In genomic region chr2:10530607-10531239, GRCh38 we compare ENCODE assay signal across 19 cellular contexts.
DNase-seq lines count a peak whose midpoint lies in the region; ATAC-seq, FAIRE-seq and TF ChIP-seq lines count a peak whose summit lies in the region.
"Had no signal": no experiment of that assay in that cellular context is flagged by ENCODE, and none has a peak within 500 bp of the region (broad histone marks: within the 10 kb centered on the region; RNA-seq: fewer than 3 reads in every experiment).

No MANE protein-coding gene starts in this region.

- no peaks in the 10 kb centered on the region for H3K36me3 Mint-ChIP-seq in natural killer cell treated with Interleukin-12 subunit alpha and Interleukin-12 subunit beta and Interleukin-15 and Interleukin-18, amount 100 ng/mL, for 72 hours
- no peaks in the 10 kb centered on the region for H3K36me3 Mint-ChIP-seq in natural killer cell

- no peaks in the 10 kb centered on the region for H3K9me2 ChIP-seq in SK-N-SH

- CTCF ChIA-PET in SK-N-SH (lab: Yijun Ruan, JAX) (interaction anchor here (1.5 kb wide), 1 partner anchor 19 kb away, joined by 5 read pairs; no protein-coding TSS in a partner anchor), GM10248 (lab: Yijun Ruan, JAX) (no interaction called here)

- no peaks in the 10 kb centered on the region for H3F3A ChIP-seq in SK-N-SH (replicated peaks; ENCODE audit: insufficient read depth)

- no peaks in the 10 kb centered on the region for H3K36me3 ChIP-seq in SK-N-SH (replicated peaks in 1 of 2; ENCODE audit: control insufficient read depth in 1 of 2, insufficient read depth in 2 of 2, low read length in 1 of 2)
- H3K36me3 ChIP-seq in kidney (ENCODE audit: control insufficient read depth in 1 of 2, insufficient read depth in 2 of 2, low read length in 2 of 2): no peaks in the 10 kb centered on the region
- no peaks in the 10 kb centered on the region for H3K36me3 ChIP-seq in upper lobe of right lung
- H3K36me3 ChIP-seq: BLaER1 treated with 17β-estradiol and CSF1 and Interleukin-3, amounts not matched to agents 10 nM and 100 nM; SJCRH30 had no signal

- H3K4me1 Mint-ChIP-seq in natural killer cell treated with Interleukin-12 subunit alpha and Interleukin-12 subunit beta and Interleukin-15 and Interleukin-18, amount 100 ng/mL, for 72 hours (ENCODE audit: low read depth in 2 of 2): no peaks in the 10 kb centered on the region
- H3K4me1 Mint-ChIP-seq in natural killer cell: no peaks in the 10 kb centered on the region

- no peaks in the 10 kb centered on the region for H3K27me3 Mint-ChIP-seq in natural killer cell treated with Interleukin-12 subunit alpha and Interleukin-12 subunit beta and Interleukin-15 and Interleukin-18, amount 100 ng/mL, for 72 hours
- no peaks in the 10 kb centered on the region for H3K27me3 Mint-ChIP-seq in natural killer cell (ENCODE audit: low read depth in 2 of 2)

- ATAC-seq in SK-N-SH treated with all-trans-retinoic acid at 6 μM for 48 hours (no peak), natural killer cell (no peak), upper lobe of right lung (no peak)
- no peak for ATAC-seq in natural killer cell treated with Interleukin-12 subunit alpha and Interleukin-12 subunit beta and Interleukin-15 and Interleukin-18, amount 100 ng/mL, for 72 hours

- FAIRE-seq in kidney (lab: Jason Lieb, UNC): no peak

- H3K27ac ChIP-seq in SK-N-SH (ENCODE audit: low read depth in 2 of 2, low read length in 1 of 2): no peak overlapping the region
- H3K27ac ChIP-seq in kidney (ENCODE audit: low read depth in 2 of 2, low read length in 2 of 2): no peak overlapping the region
- H3K27ac ChIP-seq in upper lobe of right lung: no peak overlapping the region
- H3K27ac ChIP-seq: 22Rv1; BLaER1 treated with 17β-estradiol and CSF1 and Interleukin-3, amounts not matched to agents 10 nM and 100 nM; SJCRH30 had no signal

- DNase-seq in SK-N-SH (peak; percentile 10), natural killer cell (no peak), kidney (peak; percentile 40), NCI-H524 (lab: John Stamatoyannopoulos, UW) (no peak), upper lobe of right lung (no peak), GM10248 (ENCODE audit: extremely low spot score) (no peak)
- peak; percentile 37 for DNase-seq in natural killer cell treated with Interleukin-12 subunit alpha and Interleukin-12 subunit beta and Interleukin-15 and Interleukin-18, amount 100 ng/mL, for 72 hours (ENCODE audit: low spot score)
- DNase-seq: DMS 273 treated with DMSO at 0.1 percent for 48 hours, EL, HCEC 1CT, IMR-90, NCI-H1417 treated with DMSO at 0.1 percent for 48 hours, NCI-H2029, NCI-H2171 treated with DMSO at 0.1 percent for 48 hours, NCI-H510A, SJCRH30 had no signal

- H2AFZ ChIP-seq in SK-N-SH (ENCODE audit: low read depth): no peak overlapping the region

- TF ChIP-seq CTCF in SK-N-SH (IDR thresholded peaks at IDR 0.05) (no peak), natural killer cell (IDR thresholded peaks at IDR 0.05) (no peak), kidney (IDR thresholded peaks at IDR 0.05; ENCODE audit: borderline replicate concordance, extremely low read depth, insufficient read depth) (no peak), upper lobe of right lung (IDR thresholded peaks at IDR 0.05) (no peak), GM10248 (IDR thresholded peaks at IDR 0.05; ENCODE audit: control extremely low read depth, extremely low read depth, low read depth, missing control alignments) (no peak)

- no peaks in the 10 kb centered on the region for H4K20me1 ChIP-seq in SK-N-SH (ENCODE audit: insufficient read depth)

- H3K9me3 ChIP-seq in SK-N-SH (no peaks in the 10 kb centered on the region), kidney (ENCODE audit: control insufficient read depth in 1 of 2, low read length in 2 of 2) (no peaks in the 10 kb centered on the region), upper lobe of right lung (no peaks in the 10 kb centered on the region)
- H3K9me3 ChIP-seq: BLaER1 treated with 17β-estradiol and CSF1 and Interleukin-3, amounts not matched to agents 10 nM and 100 nM; SJCRH30 had no signal

- POLR2A ChIA-PET in SK-N-SH (lab: Yijun Ruan, JAX): no interaction called here
- POLR2A ChIA-PET in GM10248 (lab: Yijun Ruan, JAX): no interaction called here

- H3K27ac Mint-ChIP-seq in natural killer cell treated with Interleukin-12 subunit alpha and Interleukin-12 subunit beta and Interleukin-15 and Interleukin-18, amount 100 ng/mL, for 72 hours: no peak overlapping the region
- H3K27ac Mint-ChIP-seq in natural killer cell: no peak overlapping the region

- H3K9ac ChIP-seq in SK-N-SH (no peak overlapping the region), kidney (ENCODE audit: low read length in 2 of 2) (no peak overlapping the region)
- H3K9ac ChIP-seq: BLaER1 treated with 17β-estradiol and CSF1 and Interleukin-3, amounts not matched to agents 10 nM and 100 nM had no signal

- WGBS in SK-N-SH (ENCODE audit: low lambda C conversion rate): 46% methylated on average over 7 of the region's 9 CpGs

- TF ChIP-seq EP300 in SK-N-SH (IDR thresholded peaks at IDR 0.05; ENCODE audit: borderline replicate concordance in 1 of 2, low read depth in 1 of 2, low read length in 1 of 2): no peak

- TF ChIP-seq RAD21 in SK-N-SH (IDR thresholded peaks at IDR 0.05; ENCODE audit: low read length): no peak

- intact Hi-C loops in natural killer cell (cut with micrococcal nuclease) (no loop called here), kidney (cut with DNase I) (no loop called here), upper lobe of right lung (cut with DNase I) (no loop called here)

- H3K4me1 ChIP-seq in SK-N-SH (ENCODE audit: control insufficient read depth in 1 of 2, insufficient read depth in 2 of 2, low read depth in 1 of 2, low read length in 1 of 2): no peaks in the 10 kb centered on the region
- no peaks in the 10 kb centered on the region for H3K4me1 ChIP-seq in kidney (ENCODE audit: control insufficient read depth in 1 of 2, insufficient read depth in 1 of 2, low read depth in 1 of 2, low read length in 2 of 2)
- no peaks in the 10 kb centered on the region for H3K4me1 ChIP-seq in upper lobe of right lung

- H3K4me2 ChIP-seq in SK-N-SH: no peak overlapping the region

- H3K27me3 ChIP-seq in SK-N-SH (ENCODE audit: insufficient read depth): no peaks in the 10 kb centered on the region
- no peaks in the 10 kb centered on the region for H3K27me3 ChIP-seq in upper lobe of right lung
- H3K27me3 ChIP-seq: SJCRH30 had no signal

- no peaks in the 10 kb centered on the region for H3K79me2 ChIP-seq in SK-N-SH (ENCODE audit: insufficient read depth)

- H3K4me3 Mint-ChIP-seq in natural killer cell treated with Interleukin-12 subunit alpha and Interleukin-12 subunit beta and Interleukin-15 and Interleukin-18, amount 100 ng/mL, for 72 hours: no peak overlapping the region
- no peak overlapping the region for H3K4me3 Mint-ChIP-seq in natural killer cell

- no peaks in the 10 kb centered on the region for H3K9me3 Mint-ChIP-seq in natural killer cell treated with Interleukin-12 subunit alpha and Interleukin-12 subunit beta and Interleukin-15 and Interleukin-18, amount 100 ng/mL, for 72 hours
- no peaks in the 10 kb centered on the region for H3K9me3 Mint-ChIP-seq in natural killer cell

- H3K4me3 ChIP-seq in SK-N-SH (ENCODE audit: low read depth in 2 of 2, low read length in 1 of 2) (no peak overlapping the region), kidney (ENCODE audit: low read length in 2 of 2) (no peak overlapping the region), upper lobe of right lung (no peak overlapping the region)
- H3K4me3 ChIP-seq: BLaER1 treated with 17β-estradiol and CSF1 and Interleukin-3, amounts not matched to agents 10 nM and 100 nM; SJCRH30 had no signal

TF ChIP-seq in SK-N-SH, 30 proteins besides CTCF, POLR2A, EP300 and RAD21 (continues in another document):
- TF ChIP-seq TEAD4 (IDR thresholded peaks at IDR 0.05; ENCODE audit: borderline replicate concordance, insufficient read depth) (no peak), FOXJ3 (CRISPR knock-in tag; IDR thresholded peaks at IDR 0.05) (no peak), GATA2 (CRISPR knock-in tag; IDR thresholded peaks at IDR 0.05) (no peak), SIN3A (IDR thresholded peaks at IDR 0.05; ENCODE audit: borderline replicate concordance, low read depth, low read length) (no peak), ZBTB33 (IDR thresholded peaks at IDR 0.05; ENCODE audit: borderline replicate concordance, low read depth) (no peak)

TF ChIP-seq in SK-N-SH treated with all-trans-retinoic acid at 6 μM for 48 hours, 23 proteins besides CTCF, POLR2A, EP300 and RAD21:
- TF ChIP-seq ZNF8 (CRISPR knock-in tag; IDR thresholded peaks at IDR 0.05) (no peak), RARB (CRISPR knock-in tag; IDR thresholded peaks at IDR 0.05) (no peak), TCF4 (CRISPR knock-in tag; IDR thresholded peaks at IDR 0.05; ENCODE audit: borderline replicate concordance) (no peak), TOX (CRISPR knock-in tag; IDR thresholded peaks at IDR 0.05; ENCODE audit: borderline replicate concordance) (no peak), TSHZ2 (CRISPR knock-in tag; IDR thresholded peaks at IDR 0.05) (no peak), ESRRG (CRISPR knock-in tag; IDR thresholded peaks at IDR 0.05) (no peak), ZNF565 (CRISPR knock-in tag; conservative IDR thresholded peaks at IDR 0.05; ENCODE audit: low read depth) (no peak), GLIS3 (CRISPR knock-in tag; IDR thresholded peaks at IDR 0.05) (no peak), ZNF70 (CRISPR knock-in tag; IDR thresholded peaks at IDR 0.05) (no peak), BACH2 (CRISPR knock-in tag; IDR thresholded peaks at IDR 0.05; ENCODE audit: borderline replicate concordance) (no peak), SNAI2 (CRISPR knock-in tag; IDR thresholded peaks at IDR 0.05) (no peak)

Comparison
In these comparisons a context has a peak if more than half of its experiments do, and no peak if none do; other contexts are left out.
1. DNase-seq: peak in SK-N-SH (single experiment), natural killer cell treated with Interleukin-12 subunit alpha and Interleukin-12 subunit beta and Interleukin-15 and Interleukin-18, amount 100 ng/mL, for 72 hours (single experiment) and kidney (single experiment); none in natural killer cell (single experiment), NCI-H524 (0 of 2), upper lobe of right lung (single experiment) and GM10248 (single experiment).